In genomic region chr7:156166692-156167416, GRCh38 we compare ENCODE assay signal across 23 cellular contexts.
DNase-seq lines count a peak whose midpoint lies in the region; ATAC-seq and TF ChIP-seq lines count a peak whose summit lies in the region.
"Had no signal": no experiment of that assay in that cellular context is flagged by ENCODE, and none has a peak within 500 bp of the region (broad histone marks: within the 10 kb centered on the region; RNA-seq: fewer than 3 reads in every experiment).

No MANE protein-coding gene starts in this region.

- no peaks in the 10 kb centered on the region for H3K27me3 ChIP-seq in upper lobe of right lung
- H3K27me3 ChIP-seq: BE2C; BLaER1 treated with 17β-estradiol and CSF1 and Interleukin-3, amounts not matched to agents 10 nM and 100 nM had no signal

- H3K4me1 ChIP-seq in upper lobe of right lung, result no peaks in the 10 kb centered on the region
- H3K4me1 ChIP-seq: A549; BE2C; BLaER1 treated with 17β-estradiol and CSF1 and Interleukin-3, amounts not matched to agents 10 nM and 100 nM had no signal

- no peaks in the 10 kb centered on the region for H3K9me3 ChIP-seq in upper lobe of right lung
- H3K9me3 ChIP-seq: A549; BE2C; BLaER1 treated with 17β-estradiol and CSF1 and Interleukin-3, amounts not matched to agents 10 nM and 100 nM had no signal

- DNase-seq in activated CD8-positive, alpha-beta memory T cell treated with anti-CD3 and anti-CD28 coated beads, Interleukin-2, amount 10 ng/mL, durations not matched to agents 7 days and 5 days, result peak; percentile 7
- no peak for DNase-seq in activated CD8-positive, alpha-beta memory T cell treated with anti-CD3 and anti-CD28 coated beads, Interleukin-2, amount 50 U/mL, for 4 hours
- DNase-seq in coronary artery (ENCODE audit: low spot score), result peak; percentile 54
- DNase-seq in left lobe of liver (ENCODE audit: low spot score), result peak; percentile 35
- peak; percentile 35 for DNase-seq in upper lobe of right lung
- DNase-seq in cerebellar cortex (ENCODE audit: low spot score), result no peak
- DNase-seq in activated naive CD8-positive, alpha-beta T cell treated with anti-CD3 and anti-CD28 coated beads for 36 hours, result no peak
- DNase-seq: 8988T; ACHN; AML-193; BE2C; Calu3; CD4-positive, alpha-beta T cell; CD8-positive, alpha-beta memory T cell; DMS53; DMS79 treated with DMSO at 0.1 percent for 48 hours; GF-D8; H9 had no signal

- TF ChIP-seq CTCF in coronary artery (IDR thresholded peaks at IDR 0.05) (no peak), upper lobe of right lung (IDR thresholded peaks at IDR 0.05) (no peak)

- H3K4me1 Mint-ChIP-seq in activated CD8-positive, alpha-beta memory T cell treated with anti-CD3 and anti-CD28 coated beads, Interleukin-2, amount 10 ng/mL, durations not matched to agents 7 days and 5 days, result no peaks in the 10 kb centered on the region
- no peaks in the 10 kb centered on the region for H3K4me1 Mint-ChIP-seq in activated naive CD8-positive, alpha-beta T cell treated with anti-CD3 and anti-CD28 coated beads for 36 hours
- H3K4me1 Mint-ChIP-seq: CD14-positive monocyte; CD8-positive, alpha-beta memory T cell had no signal

- H3K27ac ChIP-seq in coronary artery, result no peak overlapping the region
- no peak overlapping the region for H3K27ac ChIP-seq in upper lobe of right lung
- H3K27ac ChIP-seq: A549; BLaER1 treated with 17β-estradiol and CSF1 and Interleukin-3, amounts not matched to agents 10 nM and 100 nM had no signal

- intact Hi-C loops in upper lobe of right lung (cut with DNase I), result no loop called here

- H3K4me3 ChIP-seq in coronary artery, result no peak overlapping the region
- no peak overlapping the region for H3K4me3 ChIP-seq in upper lobe of right lung
- H3K4me3 ChIP-seq: A549; BLaER1 treated with 17β-estradiol and CSF1 and Interleukin-3, amounts not matched to agents 10 nM and 100 nM; GM23338 had no signal

- H3K9me3 Mint-ChIP-seq in activated CD8-positive, alpha-beta memory T cell treated with anti-CD3 and anti-CD28 coated beads, Interleukin-2, amount 10 ng/mL, durations not matched to agents 7 days and 5 days (ENCODE audit: low read depth), result no peaks in the 10 kb centered on the region
- H3K9me3 Mint-ChIP-seq in activated naive CD8-positive, alpha-beta T cell treated with anti-CD3 and anti-CD28 coated beads for 36 hours, result no peaks in the 10 kb centered on the region
- H3K9me3 Mint-ChIP-seq: CD4-positive, alpha-beta T cell; CD8-positive, alpha-beta memory T cell; GM23338; H9 had no signal

- H3K27ac Mint-ChIP-seq in activated CD8-positive, alpha-beta memory T cell treated with anti-CD3 and anti-CD28 coated beads, Interleukin-2, amount 10 ng/mL, durations not matched to agents 7 days and 5 days, result no peak overlapping the region
- no peak overlapping the region for H3K27ac Mint-ChIP-seq in activated naive CD8-positive, alpha-beta T cell treated with anti-CD3 and anti-CD28 coated beads for 36 hours
- H3K27ac Mint-ChIP-seq: CD4-positive, alpha-beta T cell; GM23338; H9 had no signal

- no peaks in the 10 kb centered on the region for H3K27me3 Mint-ChIP-seq in activated CD8-positive, alpha-beta memory T cell treated with anti-CD3 and anti-CD28 coated beads, Interleukin-2, amount 10 ng/mL, durations not matched to agents 7 days and 5 days
- H3K27me3 Mint-ChIP-seq in activated naive CD8-positive, alpha-beta T cell treated with anti-CD3 and anti-CD28 coated beads for 36 hours, result peaks cover 9% of the 10 kb centered on the region

- no peak overlapping the region for H3K4me3 Mint-ChIP-seq in activated CD8-positive, alpha-beta memory T cell treated with anti-CD3 and anti-CD28 coated beads, Interleukin-2, amount 10 ng/mL, durations not matched to agents 7 days and 5 days
- no peak overlapping the region for H3K4me3 Mint-ChIP-seq in activated naive CD8-positive, alpha-beta T cell treated with anti-CD3 and anti-CD28 coated beads for 36 hours
- H3K4me3 Mint-ChIP-seq: CD14-positive monocyte; CD4-positive, alpha-beta T cell; CD8-positive, alpha-beta memory T cell; GM23338; H9 had no signal

- H3K36me3 ChIP-seq in upper lobe of right lung, result no peaks in the 10 kb centered on the region
- H3K36me3 ChIP-seq: BE2C; BLaER1 treated with 17β-estradiol and CSF1 and Interleukin-3, amounts not matched to agents 10 nM and 100 nM had no signal

- H3K36me3 Mint-ChIP-seq in activated CD8-positive, alpha-beta memory T cell treated with anti-CD3 and anti-CD28 coated beads, Interleukin-2, amount 10 ng/mL, durations not matched to agents 7 days and 5 days, result no peaks in the 10 kb centered on the region
- no peaks in the 10 kb centered on the region for H3K36me3 Mint-ChIP-seq in activated naive CD8-positive, alpha-beta T cell treated with anti-CD3 and anti-CD28 coated beads for 36 hours
- H3K36me3 Mint-ChIP-seq: CD14-positive monocyte; CD8-positive, alpha-beta memory T cell had no signal

- CTCF ChIA-PET in activated CD8-positive, alpha-beta memory T cell treated with anti-CD3 and anti-CD28 coated beads, Interleukin-2, amount 10 ng/mL, durations not matched to agents 7 days and 5 days (lab: Charles Lee), result no interaction called here

- no peak for ATAC-seq in activated CD8-positive, alpha-beta memory T cell treated with anti-CD3 and anti-CD28 coated beads, Interleukin-2, amount 10 ng/mL, durations not matched to agents 7 days and 5 days
- no peak for ATAC-seq in left lobe of liver
- no peak for ATAC-seq in upper lobe of right lung
- ATAC-seq: A549, GM23338, HCT116 had no signal

Comparison
In these comparisons a context has a peak if more than half of its experiments do, and no peak if none do; other contexts are left out.
1. DNase-seq: peak in activated CD8-positive, alpha-beta memory T cell treated with anti-CD3 and anti-CD28 coated beads, Interleukin-2, amount 10 ng/mL, durations not matched to agents 7 days and 5 days (single experiment), coronary artery (single experiment), left lobe of liver (single experiment) and upper lobe of right lung (single experiment); none in activated CD8-positive, alpha-beta memory T cell treated with anti-CD3 and anti-CD28 coated beads, Interleukin-2, amount 50 U/mL, for 4 hours (single experiment), cerebellar cortex (single experiment) and activated naive CD8-positive, alpha-beta T cell treated with anti-CD3 and anti-CD28 coated beads for 36 hours (single experiment).